In the genomic region with DNA sequence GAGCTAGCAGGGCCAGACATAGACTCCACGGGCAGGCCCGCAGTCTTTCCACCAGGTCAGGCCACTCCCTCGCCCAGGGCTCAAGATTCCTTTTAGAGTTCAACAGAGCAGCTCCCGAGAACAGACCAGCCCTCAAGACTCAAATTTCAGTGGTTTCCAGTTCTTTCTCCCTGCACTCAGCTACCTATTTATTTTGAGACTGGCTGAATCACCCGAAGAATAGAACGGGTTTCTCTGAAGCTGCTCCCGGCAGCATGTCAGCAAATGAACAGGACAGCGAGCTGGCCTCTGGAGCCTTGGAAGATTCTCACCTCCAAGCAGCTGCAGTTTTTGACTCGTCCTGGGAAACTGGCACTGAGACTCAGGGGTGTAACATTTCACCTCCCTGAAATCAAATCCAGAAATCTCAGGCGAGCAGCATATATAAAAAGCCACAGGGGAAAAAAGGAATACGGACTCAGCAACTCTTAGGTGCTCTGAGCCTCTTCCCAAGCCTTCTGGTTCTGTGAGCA, we compare ENCODE assay signal across 10 cellular contexts.
DNase-seq lines count a peak whose midpoint lies in the region; ATAC-seq, FAIRE-seq and TF ChIP-seq lines count a peak whose summit lies in the region.
"Had no signal": no experiment of that assay in that cellular context is flagged by ENCODE, and none has a peak within 500 bp of the region (broad histone marks: within the 10 kb centered on the region; RNA-seq: fewer than 3 reads in every experiment).

No MANE protein-coding gene starts in this region.

- H3K27me3 ChIP-seq in adipocyte (replicated peaks; ENCODE audit: control insufficient read depth, insufficient read depth, low read length) (no peaks in the 10 kb centered on the region), keratinocyte (ENCODE audit: control insufficient read depth, extremely low read depth, insufficient read depth, low read length) (no peaks in the 10 kb centered on the region), suprapubic skin (no peaks in the 10 kb centered on the region)

- peaks cover 63% of the 10 kb centered on the region for H3K4me1 ChIP-seq in adipocyte (ENCODE audit: control insufficient read depth, insufficient read depth, low read length)
- peaks cover 45% of the 10 kb centered on the region for H3K4me1 ChIP-seq in keratinocyte (ENCODE audit: control insufficient read depth, extremely low read depth, insufficient read depth, low read length)
- peaks cover 54% of the 10 kb centered on the region for H3K4me1 ChIP-seq in suprapubic skin

- WGBS in suprapubic skin: 30% methylated on average over 11 of the region's 11 CpGs

- TF ChIP-seq CTCF in keratinocyte (optimal IDR thresholded peaks at IDR 0.05 in 1 of 3, IDR thresholded peaks at IDR 0.05 in 1 of 3, conservative IDR thresholded peaks at IDR 0.05 in 1 of 3; ENCODE audit: extremely low read depth in 1 of 3, insufficient read depth in 2 of 3, low read length in 3 of 3): no peak
- TF ChIP-seq CTCF in suprapubic skin (IDR thresholded peaks at IDR 0.05): no peak

- peaks cover 47% of the 10 kb centered on the region for H4K20me1 ChIP-seq in keratinocyte (ENCODE audit: control insufficient read depth, extremely low read depth, insufficient read depth, low read length)

- H3K9ac ChIP-seq in adipocyte (ENCODE audit: low read length): peak overlapping the region; percentile 76
- H3K9ac ChIP-seq in keratinocyte (ENCODE audit: control insufficient read depth, extremely low read depth, insufficient read depth, low read length): peak overlapping the region; percentile 29

- TF ChIP-seq EP300 in suprapubic skin (IDR thresholded peaks at IDR 0.05): no peak

- H2AFZ ChIP-seq in keratinocyte (ENCODE audit: control insufficient read depth, low read length): no peak overlapping the region

- peaks cover 62% of the 10 kb centered on the region for H3K79me2 ChIP-seq in keratinocyte (ENCODE audit: control insufficient read depth, insufficient read depth, low read length)

- H3K4me3 ChIP-seq in adipocyte (ENCODE audit: low read length) (peak overlapping the region; percentile 36), keratinocyte (ENCODE audit: control insufficient read depth in 2 of 3, extremely low read depth in 1 of 3, insufficient read depth in 2 of 3, low read depth in 1 of 3, low read length in 3 of 3) (no peak overlapping the region), suprapubic skin (no peak overlapping the region)

- peak overlapping the region; percentile 60 for H3K4me2 ChIP-seq in keratinocyte (ENCODE audit: control insufficient read depth, extremely low read depth, insufficient read depth, low read depth, low read length)

- no peak for TF ChIP-seq POLR2A in suprapubic skin (IDR thresholded peaks at IDR 0.05)

- H3K27ac ChIP-seq in keratinocyte (ENCODE audit: control insufficient read depth, insufficient read depth, low read length) (peak overlapping the region; percentile 70), suprapubic skin (peak overlapping the region; percentile 74)

- H3K9me1 ChIP-seq in keratinocyte (ENCODE audit: control insufficient read depth, extremely low read depth, insufficient read depth, low read length): peaks cover 18% of the 10 kb centered on the region

- no peaks in the 10 kb centered on the region for H3K9me3 ChIP-seq in adipocyte (ENCODE audit: control insufficient read depth, low read length)
- H3K9me3 ChIP-seq in keratinocyte (ENCODE audit: control insufficient read depth, low read depth, low read length): no peaks in the 10 kb centered on the region
- no peaks in the 10 kb centered on the region for H3K9me3 ChIP-seq in suprapubic skin

- peak; percentile 56 for FAIRE-seq in keratinocyte (lab: Jason Lieb, UNC)
- no peak for FAIRE-seq in GM19239 (lab: Jason Lieb, UNC)
- FAIRE-seq: A204.1 had no signal

- peak; percentile 45 for DNase-seq in NCI-H2196 (lab: John Stamatoyannopoulos, UW; ENCODE audit: unreplicated experiment)
- no peak for DNase-seq in NCI-H2196 treated with DMSO at 0.1 percent for 48 hours (lab: John Stamatoyannopoulos, UW; ENCODE audit: unreplicated experiment)
- peak; percentile 86 for DNase-seq in adipocyte (ENCODE audit: low read depth)
- DNase-seq in keratinocyte (ENCODE audit: low read depth, low spot score): no peak
- DNase-seq in suprapubic skin (ENCODE audit: low spot score in 2 of 2): peak in 1 of 2 donors; percentile 69
- no peak for DNase-seq in putamen (ENCODE audit: low spot score)
- no peak for DNase-seq in GM19239 (ENCODE audit: insufficient read length, low spot score)
- DNase-seq: effector CD8-positive, alpha-beta T cell had no signal

- dilution Hi-C loops in keratinocyte (cut with MboI; ENCODE audit: extremely low pct_ligation_motif_present, low sequenced_read_pairs): no loop called here

- no peak for ATAC-seq in GM18907 (IDR thresholded peaks at IDR 0.05; ENCODE audit: unreplicated experiment)

- H3K36me3 ChIP-seq in adipocyte (ENCODE audit: control insufficient read depth, insufficient read depth, low read length, severe bottlenecking) (peaks cover 95% of the 10 kb centered on the region), keratinocyte (ENCODE audit: control insufficient read depth in 2 of 2, extremely low read depth in 1 of 2, insufficient read depth in 2 of 2, low read length in 2 of 2) (peaks cover 31 to 44% of the 10 kb centered on the region in 2 experiments), suprapubic skin (peaks cover 27% of the 10 kb centered on the region)

Comparison
In these comparisons a context has a peak if more than half of its experiments do, and no peak if none do; other contexts are left out.
1. DNase-seq: peak in NCI-H2196 (single experiment) and adipocyte (single experiment); none in NCI-H2196 treated with DMSO at 0.1 percent for 48 hours (single experiment), keratinocyte (single experiment), putamen (single experiment) and GM19239 (single experiment).